In genomic region chr5:173781432-173781825, GRCh38 we compare ENCODE assay signal across 8 cellular contexts.
DNase-seq lines count a peak whose midpoint lies in the region; ATAC-seq and TF ChIP-seq lines count a peak whose summit lies in the region.

No MANE protein-coding gene starts in this region.

- ATAC-seq in CD4-positive, alpha-beta T cell (ENCODE audit: poor library complexity) = no peak
- ATAC-seq in Panc1 (peak; percentile 32), GM21515 (IDR thresholded peaks at IDR 0.05; ENCODE audit: unreplicated experiment) (no peak), HG03432 (IDR thresholded peaks at IDR 0.05; ENCODE audit: unreplicated experiment) (no peak)

- 16 to 30% (median 22%) methylated on average over 4 of the region's 4 CpGs for WGBS in ovary, 3 donors

- H3K9ac ChIP-seq in endocrine pancreas (ENCODE audit: control insufficient read depth, insufficient read depth, low read length) = no peak overlapping the region

- no TSS peak for BruUV-seq in Panc1 (replicated peaks; lab: Mats Ljungman, UMichigan)

- no peaks in the 10 kb centered on the region for H3K9me3 ChIP-seq in CD4-positive, alpha-beta T cell (ENCODE audit: control insufficient read depth, low read length)
- H3K9me3 ChIP-seq in Panc1 (ENCODE audit: control insufficient read depth, insufficient read depth, low read depth, low read length) (no peaks in the 10 kb centered on the region), endocrine pancreas (ENCODE audit: control insufficient read depth, low read length) (no peaks in the 10 kb centered on the region), ovary (no peaks in the 10 kb centered on the region)

- no peaks in the 10 kb centered on the region for H3K27me3 Mint-ChIP-seq in CD4-positive, alpha-beta T cell

- H3K4me3 Mint-ChIP-seq in CD4-positive, alpha-beta T cell = no peak overlapping the region

- in situ Hi-C loops in Panc1 (cut with HindIII; ENCODE audit: low pct_unique_long_range_greater_than_20kb, low sequenced_read_pairs) = no loop called here

- no peak overlapping the region for H3K27ac ChIP-seq in CD4-positive, alpha-beta T cell (ENCODE audit: low read depth, low read length)
- no peak overlapping the region for H3K27ac ChIP-seq in Panc1 (ENCODE audit: low read length)
- peak overlapping the region; percentile 16 to 17 for H3K27ac ChIP-seq in ovary

- H3K27me3 ChIP-seq in CD4-positive, alpha-beta T cell (ENCODE audit: control insufficient read depth, insufficient read depth, low read length) = no peaks in the 10 kb centered on the region
- H3K27me3 ChIP-seq in Panc1 (ENCODE audit: control insufficient read depth, insufficient read depth, low read length) (no peaks in the 10 kb centered on the region), endocrine pancreas (ENCODE audit: control insufficient read depth, insufficient read depth, low read length) (no peaks in the 10 kb centered on the region), ovary (no peaks in the 10 kb centered on the region)

- no peaks in the 10 kb centered on the region for H3K36me3 Mint-ChIP-seq in CD4-positive, alpha-beta T cell (ENCODE audit: low read depth)

- no peak for TF ChIP-seq POLR2A in ovary (IDR thresholded peaks at IDR 0.05)

- H3K4me1 ChIP-seq in Panc1 (ENCODE audit: control insufficient read depth, insufficient read depth, low read length) (peaks cover 5% of the 10 kb centered on the region; the same call in 1 of the 2 replicates), endocrine pancreas (ENCODE audit: control insufficient read depth, insufficient read depth, low read length) (peaks cover 22% of the 10 kb centered on the region), ovary (ENCODE audit: insufficient read depth) (peaks cover 14% of the 10 kb centered on the region)

- intact Hi-C loops in CD4-positive, alpha-beta T cell (cut with DNase I, micrococcal nuclease) = no loop called here
- intact Hi-C loops in Panc1 (cut with micrococcal nuclease; ENCODE audit: unreplicated experiment) (no loop called here), ovary (cut with DNase I) (no loop called here)

- H3K9me3 Mint-ChIP-seq in CD4-positive, alpha-beta T cell = no peaks in the 10 kb centered on the region

- POLR2A ChIA-PET in CD4-positive, alpha-beta T cell (lab: Charles Lee) = interaction anchor here (1.7 kb wide), 1 partner anchor 107 kb away, joined by 6 read pairs; the partner anchor contains the start of gene CPEB4
- POLR2A ChIA-PET in Panc1 (lab: Charles Lee) = no interaction called here

- CTCF ChIA-PET in CD4-positive, alpha-beta T cell (lab: Charles Lee) = no interaction called here
- CTCF ChIA-PET in Panc1 (lab: Charles Lee) = no interaction called here

- H3K4me3 ChIP-seq in Panc1 (ENCODE audit: low read depth in 2 of 2, low read length in 2 of 2) (no peak overlapping the region), endocrine pancreas (ENCODE audit: control insufficient read depth, insufficient read depth, low read length) (peak overlapping the region; percentile 25), ovary (no peak overlapping the region)

- no peak for TF ChIP-seq CTCF in CD4-positive, alpha-beta T cell (IDR thresholded peaks at IDR 0.05)
- no peak for TF ChIP-seq CTCF in Panc1 (IDR thresholded peaks at IDR 0.05)
- TF ChIP-seq CTCF in ovary (IDR thresholded peaks at IDR 0.05) = no peak

- H3K36me3 ChIP-seq in Panc1 (ENCODE audit: control insufficient read depth, insufficient read depth, low read length) (no peaks in the 10 kb centered on the region), endocrine pancreas (ENCODE audit: control insufficient read depth, insufficient read depth, low read length) (no peaks in the 10 kb centered on the region), ovary (no peaks in the 10 kb centered on the region)

- no peak for DNase-seq in CD4-positive, alpha-beta T cell
- DNase-seq in Panc1 (ENCODE audit: low read depth, low spot score) (no peak), ovary (no peak), activated gamma-delta T cell treated with Interleukin-2 at 50 U/mL for 16 hours (no peak), NCI-H1048 (lab: John Stamatoyannopoulos, UW) (no peak)

- H3K27ac Mint-ChIP-seq in CD4-positive, alpha-beta T cell = peak overlapping the region; percentile 79

- no peak for TF ChIP-seq EP300 in ovary (IDR thresholded peaks at IDR 0.05)

- peaks cover 20% of the 10 kb centered on the region for H3K4me1 Mint-ChIP-seq in CD4-positive, alpha-beta T cell (ENCODE audit: low read depth)

Comparison
In these comparisons a context has a peak if more than half of its experiments do, and no peak if none do; other contexts are left out.
1. H3K27ac ChIP-seq: peak in ovary (2 of 2); none in CD4-positive, alpha-beta T cell (single experiment) and Panc1 (single experiment).